In genomic region chr4:54840992-54841768, GRCh38 we compare ENCODE assay signal across 8 cellular contexts.
DNase-seq lines count a peak whose midpoint lies in the region; ATAC-seq and TF ChIP-seq lines count a peak whose summit lies in the region.

No MANE protein-coding gene starts in this region.

- H3K27ac ChIP-seq in testis = no peak overlapping the region

- peak; percentile 16 for DNase-seq in NCI-H748 (lab: John Stamatoyannopoulos, UW; ENCODE audit: unreplicated experiment)
- no peak for DNase-seq in NCI-H748 treated with DMSO at 0.1 percent for 48 hours (lab: John Stamatoyannopoulos, UW)
- DNase-seq in NOMO-1 treated with dmso at 0.1 percent for 144 hours (lab: John Stamatoyannopoulos, UW; ENCODE audit: unreplicated experiment) = peak; percentile 44
- DNase-seq in fibroblast of pulmonary artery (ENCODE audit: low read depth) = peak; percentile 16
- peak; percentile 16 for DNase-seq in testis
- DNase-seq in stimulated activated naive CD8-positive, alpha-beta T cell treated with anti-CD3 and anti-CD28 coated beads, Interleukin-15, Interleukin-2, amounts not matched to agents 100 U/mL and 50 U/mL, for 24 hours = no peak
- DNase-seq in T-helper 17 cell = no peak

- ATAC-seq in stimulated activated naive CD8-positive, alpha-beta T cell treated with anti-CD3 and anti-CD28 coated beads, Interleukin-15, Interleukin-2, amounts not matched to agents 100 U/mL and 50 U/mL, for 24 hours = no peak
- ATAC-seq in T-helper 17 cell (no peak), GM18520 (IDR thresholded peaks at IDR 0.05; ENCODE audit: unreplicated experiment) (no peak)

- no peaks in the 10 kb centered on the region for H3K36me3 Mint-ChIP-seq in T-helper 17 cell (ENCODE audit: low read depth)

- no peak overlapping the region for H3K27ac Mint-ChIP-seq in T-helper 17 cell

- H3K4me3 Mint-ChIP-seq in T-helper 17 cell = no peak overlapping the region

- H3K9me3 ChIP-seq in testis (no peaks in the 10 kb centered on the region), T-helper 17 cell (ENCODE audit: control insufficient read depth, low read length, poor library complexity, severe bottlenecking) (no peaks in the 10 kb centered on the region)

- 85 to 92% methylated on average over 2 of the region's 2 CpGs for WGBS in testis, 2 donors

- no peaks in the 10 kb centered on the region for H3K27me3 Mint-ChIP-seq in T-helper 17 cell

- H3K36me3 ChIP-seq in testis (ENCODE audit: low read depth, missing control alignments) = no peaks in the 10 kb centered on the region

- H3K4me1 ChIP-seq in testis = no peaks in the 10 kb centered on the region

- TF ChIP-seq CTCF in fibroblast of pulmonary artery (IDR thresholded peaks at IDR 0.05; ENCODE audit: low read length, missing control alignments) = no peak
- TF ChIP-seq CTCF in testis (IDR thresholded peaks at IDR 0.05) = no peak

- no peaks in the 10 kb centered on the region for H3K27me3 ChIP-seq in testis

- H3K4me3 ChIP-seq in fibroblast of pulmonary artery (replicated peaks; ENCODE audit: low read depth, low read length) (no peak overlapping the region), testis (no peak overlapping the region)

- peaks cover 3% of the 10 kb centered on the region for H3K4me1 Mint-ChIP-seq in T-helper 17 cell

- intact Hi-C loops in testis (cut with DNase I; ENCODE audit: low total_unique reads) = no loop called here

- TF ChIP-seq POLR2A in testis (IDR thresholded peaks at IDR 0.05) = no peak

Comparison
In these comparisons a context has a peak if more than half of its experiments do, and no peak if none do; other contexts are left out.
1. DNase-seq: peak in NCI-H748 (single experiment), NOMO-1 treated with dmso at 0.1 percent for 144 hours (single experiment), fibroblast of pulmonary artery (single experiment) and testis (single experiment); none in NCI-H748 treated with DMSO at 0.1 percent for 48 hours (single experiment), stimulated activated naive CD8-positive, alpha-beta T cell treated with anti-CD3 and anti-CD28 coated beads, Interleukin-15, Interleukin-2, amounts not matched to agents 100 U/mL and 50 U/mL, for 24 hours (single experiment) and T-helper 17 cell (0 of 3).